In the genomic region with DNA sequence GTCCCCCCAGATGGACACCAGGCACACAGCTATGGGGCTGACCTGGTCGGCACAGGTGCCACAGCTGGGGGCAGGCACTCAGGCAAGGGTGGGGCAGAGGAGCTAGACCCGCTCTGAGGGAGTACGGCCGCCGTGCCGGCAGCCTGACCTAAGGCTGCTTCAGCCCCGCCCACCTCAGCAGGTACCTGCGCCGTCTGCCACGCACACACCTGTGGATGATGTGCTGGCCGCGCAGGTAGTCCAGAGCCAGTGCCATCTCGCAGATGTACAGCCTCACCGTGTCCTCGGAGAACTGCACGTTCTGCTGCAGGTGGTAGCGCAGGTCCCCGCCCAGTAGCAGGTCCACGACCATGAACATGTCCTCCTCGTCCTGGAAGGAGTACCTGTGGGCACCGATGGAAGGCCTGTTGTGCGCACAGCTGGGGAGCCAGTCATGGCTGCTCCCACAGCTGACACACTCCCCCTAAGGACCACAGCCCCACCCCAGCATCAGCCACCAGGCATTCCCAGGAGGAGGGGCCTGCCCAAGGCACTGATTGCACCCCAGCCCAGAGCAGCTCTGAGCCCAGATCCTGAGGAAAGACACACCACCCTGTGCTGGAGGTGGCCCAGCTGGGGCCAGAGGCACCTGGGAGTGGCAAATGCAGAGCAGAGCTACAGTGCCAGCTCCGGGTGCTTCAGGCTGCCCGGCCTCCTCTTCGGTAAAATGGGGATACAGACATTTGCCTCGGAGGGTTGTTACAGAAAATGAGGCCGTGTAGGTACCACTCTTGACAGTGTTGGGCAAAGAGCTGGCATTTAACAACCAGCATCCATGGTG, we compare ENCODE assay signal across 22 cellular contexts. TPM values are rescaled to one million over a fixed set of nuclear protein-coding genes. Genes with fewer than 3 reads are reported as not detected.
DNase-seq lines count a peak whose midpoint lies in the region; TF ChIP-seq lines count a peak whose summit lies in the region.
"Had no signal": no experiment of that assay in that cellular context is flagged by ENCODE, and none has a peak within 500 bp of the region (broad histone marks: within the 10 kb centered on the region; RNA-seq: fewer than 3 reads in every experiment).

No MANE protein-coding gene starts in this region.

- peak overlapping the region; percentile 89 for H3K23ac ChIP-seq in neuronal stem cell (ENCODE audit: low read depth, low read length, poor library complexity)

- no peak overlapping the region for H2AK5ac ChIP-seq in neuronal stem cell (ENCODE audit: low read depth, low read length)

- H3K9ac ChIP-seq in neuronal stem cell (ENCODE audit: low read depth, low read length, poor library complexity) = peak overlapping the region; percentile 60

- H3K4me3 ChIP-seq in neuronal stem cell (ENCODE audit: low read length in 2 of 2) = peak overlapping the region in 1 of 2 donors; percentile 14

- H3K27ac Mint-ChIP-seq in activated naive CD4-positive, alpha-beta T cell treated with anti-CD3 and anti-CD28 coated beads, Interleukin-2, amount 10 ng/mL, durations not matched to agents 7 days and 5 days = peak overlapping the region; percentile 2
- no peak overlapping the region for H3K27ac Mint-ChIP-seq in endothelial cell (ENCODE audit: unreplicated experiment)

- no peak overlapping the region for H3K18ac ChIP-seq in neuronal stem cell (ENCODE audit: low read length)

- H3K14ac ChIP-seq in neuronal stem cell (ENCODE audit: low read length) = peak overlapping the region; percentile 82

- peak overlapping the region; percentile 58 for H2BK12ac ChIP-seq in neuronal stem cell (ENCODE audit: low read length)

- H2BK15ac ChIP-seq in neuronal stem cell (ENCODE audit: low read length) = no peak overlapping the region

- H3K36me3 Mint-ChIP-seq in activated naive CD4-positive, alpha-beta T cell treated with anti-CD3 and anti-CD28 coated beads, Interleukin-2, amount 10 ng/mL, durations not matched to agents 7 days and 5 days = no peaks in the 10 kb centered on the region
- peaks cover 10% of the 10 kb centered on the region for H3K36me3 Mint-ChIP-seq in endothelial cell (ENCODE audit: low read depth, unreplicated experiment)
- H3K36me3 Mint-ChIP-seq: CD4-positive, CD25-positive, alpha-beta regulatory T cell; IgD-negative memory B cell had no signal

- no peak overlapping the region for H2BK5ac ChIP-seq in neuronal stem cell (ENCODE audit: low read length)

- WGBS in neuronal stem cell (ENCODE audit: extremely low coverage in 2 of 2, insufficient read length in 2 of 2, insufficient replicate concordance in 1 of 2), 2 donors = no CpG with 5 or more reads among the region's 27 CpGs

- no peak overlapping the region for H4K8ac ChIP-seq in neuronal stem cell (ENCODE audit: low read depth, low read length)

- DNase-seq in activated naive CD4-positive, alpha-beta T cell treated with anti-CD3 and anti-CD28 coated beads, Interleukin-2, amount 10 ng/mL, durations not matched to agents 7 days and 5 days = no peak
- DNase-seq in activated naive CD4-positive, alpha-beta T cell treated with anti-CD3 and anti-CD28 coated beads, Interleukin-2, amount 50 U/mL, for 16 hours = no peak
- DNase-seq in NCI-H1417 (lab: John Stamatoyannopoulos, UW) = peak in 2 of 3 experiments; percentile 70 to 75
- DNase-seq in endothelial cell (ENCODE audit: low spot score) = no peak
- no peak for DNase-seq in neuronal stem cell (ENCODE audit: low spot score)
- DNase-seq in iPS-NIHi11 (ENCODE audit: low spot score) = no peak
- no peak for DNase-seq in NK-92 (lab: John Stamatoyannopoulos, UW; ENCODE audit: unreplicated experiment)
- DNase-seq: BE2C; CD4-positive, CD25-positive, alpha-beta regulatory T cell; COR-L47; DMS79; Karpas-422; MV-4-11; NCI-H1105 treated with DMSO at 0.1 percent for 48 hours; NCI-H1930; NCI-H2227 treated with DMSO at 0.1 percent for 48 hours; NCI-H510A; NCI-H748 treated with DMSO at 0.1 percent for 48 hours; NK-92 treated with Interleukin-12 subunit alpha and Interleukin-12 subunit beta, amount 100 ng/mL, for 24 hours; SIG-M5 had no signal

- no peaks in the 10 kb centered on the region for H3K27me3 Mint-ChIP-seq in activated naive CD4-positive, alpha-beta T cell treated with anti-CD3 and anti-CD28 coated beads, Interleukin-2, amount 10 ng/mL, durations not matched to agents 7 days and 5 days
- peaks cover 18% of the 10 kb centered on the region for H3K27me3 Mint-ChIP-seq in endothelial cell (ENCODE audit: unreplicated experiment)
- H3K27me3 Mint-ChIP-seq: CD4-positive, CD25-positive, alpha-beta regulatory T cell; IgD-negative memory B cell had no signal

- H3K4me3 Mint-ChIP-seq in activated naive CD4-positive, alpha-beta T cell treated with anti-CD3 and anti-CD28 coated beads, Interleukin-2, amount 10 ng/mL, durations not matched to agents 7 days and 5 days = no peak overlapping the region
- H3K4me3 Mint-ChIP-seq in endothelial cell (ENCODE audit: unreplicated experiment) = peak overlapping the region; percentile 0
- H3K4me3 Mint-ChIP-seq: CD4-positive, CD25-positive, alpha-beta regulatory T cell had no signal

- no peak for TF ChIP-seq CTCF in endothelial cell (IDR thresholded peaks at IDR 0.05; ENCODE audit: unreplicated experiment)

- no peak overlapping the region for H2BK120ac ChIP-seq in neuronal stem cell (ENCODE audit: low read depth, low read length)

- no peak overlapping the region for H4K91ac ChIP-seq in neuronal stem cell (ENCODE audit: low read depth, low read length, poor library complexity)

- H3K36me3 ChIP-seq in neuronal stem cell (replicated peaks in 1 of 2; ENCODE audit: control insufficient read depth in 2 of 2, insufficient read depth in 2 of 2, low read length in 2 of 2) = peaks cover 0 to 2% of the 10 kb centered on the region in 2 donors
- H3K36me3 ChIP-seq: BE2C had no signal

- peaks cover 2 to 5% of the 10 kb centered on the region in 2 donors for H3K4me1 ChIP-seq in neuronal stem cell (ENCODE audit: control insufficient read depth in 2 of 2, insufficient read depth in 1 of 2, low read depth in 1 of 2, low read length in 2 of 2)
- H3K4me1 ChIP-seq: BE2C had no signal

- H3K79me1 ChIP-seq in neuronal stem cell (ENCODE audit: low read depth, low read length) = peaks cover 2% of the 10 kb centered on the region

- H3K9me3 Mint-ChIP-seq in activated naive CD4-positive, alpha-beta T cell treated with anti-CD3 and anti-CD28 coated beads, Interleukin-2, amount 10 ng/mL, durations not matched to agents 7 days and 5 days = no peaks in the 10 kb centered on the region
- H3K9me3 Mint-ChIP-seq in endothelial cell (ENCODE audit: unreplicated experiment) = no peaks in the 10 kb centered on the region
- H3K9me3 Mint-ChIP-seq: CD4-positive, CD25-positive, alpha-beta regulatory T cell; IgD-negative memory B cell had no signal

- H3K4ac ChIP-seq in neuronal stem cell (ENCODE audit: low read length) = no peak overlapping the region

- no peak overlapping the region for H2AFZ ChIP-seq in neuronal stem cell (ENCODE audit: low read length)

- CTCF ChIA-PET in activated naive CD4-positive, alpha-beta T cell treated with anti-CD3 and anti-CD28 coated beads, Interleukin-2, amount 10 ng/mL, durations not matched to agents 7 days and 5 days (lab: Charles Lee) = interaction anchor here (1.2 kb wide), 1 partner anchor 225 kb away, joined by 3 read pairs; no protein-coding TSS in a partner anchor

- H3K4me2 ChIP-seq in neuronal stem cell (ENCODE audit: insufficient read depth, low read length, poor library complexity, severe bottlenecking) = no peak overlapping the region

- no peaks in the 10 kb centered on the region for H3K27me3 ChIP-seq in neuronal stem cell (ENCODE audit: control insufficient read depth in 3 of 3, insufficient read depth in 3 of 3, low read depth in 1 of 3, low read length in 3 of 3)
- H3K27me3 ChIP-seq: BE2C had no signal

- H3K4me1 Mint-ChIP-seq in activated naive CD4-positive, alpha-beta T cell treated with anti-CD3 and anti-CD28 coated beads, Interleukin-2, amount 10 ng/mL, durations not matched to agents 7 days and 5 days = peaks cover 20% of the 10 kb centered on the region
- H3K4me1 Mint-ChIP-seq in endothelial cell (ENCODE audit: unreplicated experiment) = peaks cover 9% of the 10 kb centered on the region

- no peaks in the 10 kb centered on the region for H3K9me3 ChIP-seq in neuronal stem cell (replicated peaks in 1 of 2; ENCODE audit: control insufficient read depth in 2 of 2, insufficient read depth in 1 of 2, low read depth in 1 of 2, low read length in 2 of 2)
- H3K9me3 ChIP-seq: BE2C had no signal

- H3K27ac ChIP-seq in neuronal stem cell (replicated peaks; ENCODE audit: low read length) = no peak overlapping the region
- H3K27ac ChIP-seq: RWPE1 had no signal

RNA-seq across cellular contexts. Expression of a gene that starts 40.0 kb away (rescaled TPM):
- total RNA-seq in endothelial cell (ENCODE audit: unreplicated experiment) = 15.0 TPM
- 27.1 TPM for polyA plus RNA-seq in neuronal stem cell (2013, experiment 1 of 2)
- 25.4 TPM for polyA plus RNA-seq in neuronal stem cell (2013, experiment 2 of 2)
- polyA plus RNA-seq: IgD-negative memory B cell had no signal

Comparison
In these comparisons a context has a peak if more than half of its experiments do, and no peak if none do; other contexts are left out.
1. DNase-seq: peak in NCI-H1417 (2 of 3); none in activated naive CD4-positive, alpha-beta T cell treated with anti-CD3 and anti-CD28 coated beads, Interleukin-2, amount 10 ng/mL, durations not matched to agents 7 days and 5 days (single experiment), activated naive CD4-positive, alpha-beta T cell treated with anti-CD3 and anti-CD28 coated beads, Interleukin-2, amount 50 U/mL, for 16 hours (single experiment), endothelial cell (single experiment), neuronal stem cell (single experiment), iPS-NIHi11 (single experiment) and NK-92 (single experiment).